8 cellular contexts compared by ENCODE assay signal in genomic region chr17:75096082-75096625, GRCh38. TPM values are rescaled to one million over a fixed set of nuclear protein-coding genes. Genes with fewer than 3 reads are reported as not detected.
DNase-seq lines count a peak whose midpoint lies in the region; ATAC-seq lines count a peak whose summit lies in the region.

No MANE protein-coding gene starts in this region.

- ATAC-seq in HG03039 (IDR thresholded peaks at IDR 0.05; ENCODE audit: unreplicated experiment), result no peak

- DNase-seq in CD1c-positive myeloid dendritic cell (ENCODE audit: extremely low spot score) (peak; percentile 93), NCI-H226 (peak; percentile 92), dermis microvascular lymphatic vessel endothelial cell (ENCODE audit: low read depth in 2 of 2) (peak; percentile 64 to 88), midbrain (lab: John Stamatoyannopoulos, UW) (peak; percentile 42), NCI-H2171 treated with DMSO at 0.1 percent for 48 hours (lab: John Stamatoyannopoulos, UW) (no peak), NCI-H2227 treated with DMSO at 0.1 percent for 48 hours (lab: John Stamatoyannopoulos, UW) (no peak)
- no peak for DNase-seq in activated CD4-positive, CD25-positive, alpha-beta regulatory T cell treated with anti-CD3 and anti-CD28 coated beads, Interleukin-2, amount 50 U/mL, for 72 hours

RNA-seq across cellular contexts. Expression of gene SLC16A5, which starts 8.4 kb away (rescaled TPM):
- total RNA-seq in dermis microvascular lymphatic vessel endothelial cell, result 3.9 and 4.6 TPM in 2 replicates

RNA-seq across cellular contexts. Expression of gene ARMC7, which starts 13.6 kb away (rescaled TPM):
- total RNA-seq in dermis microvascular lymphatic vessel endothelial cell, result 3.9 and 6.2 TPM in 2 replicates

RNA-seq across cellular contexts. Expression of gene NT5C, which starts 35.4 kb away (rescaled TPM):
- 42.4 and 46.0 TPM in 2 replicates for total RNA-seq in dermis microvascular lymphatic vessel endothelial cell

RNA-seq across cellular contexts. Expression of gene KCTD2, which starts 49.1 kb away (rescaled TPM):
- total RNA-seq in dermis microvascular lymphatic vessel endothelial cell, result 9.1 and 14.9 TPM in 2 replicates

RNA-seq across cellular contexts. Expression of gene ATP5PD, which starts 49.4 kb away (rescaled TPM):
- total RNA-seq in dermis microvascular lymphatic vessel endothelial cell, result 138 and 188 TPM in 2 replicates

Comparison
In these comparisons a context has a peak if more than half of its experiments do, and no peak if none do; other contexts are left out.
1. DNase-seq: peak in CD1c-positive myeloid dendritic cell (single experiment), NCI-H226 (single experiment), dermis microvascular lymphatic vessel endothelial cell (2 of 2) and midbrain (single experiment); none in NCI-H2171 treated with DMSO at 0.1 percent for 48 hours (single experiment), NCI-H2227 treated with DMSO at 0.1 percent for 48 hours (single experiment) and activated CD4-positive, CD25-positive, alpha-beta regulatory T cell treated with anti-CD3 and anti-CD28 coated beads, Interleukin-2, amount 50 U/mL, for 72 hours (single experiment).